Comparison of ENCODE assay signal across 2 cellular contexts in genomic region chr16:67413978-67414891, GRCh38.
TF ChIP-seq lines count a peak whose summit lies in the region.

No MANE protein-coding gene starts in this region.

TF ChIP-seq in HEK293, 187 proteins besides CTCF, POLR2A, EP300 and RAD21:
- TF ChIP-seq ZBTB49 (tag by site-specific recombination; IDR thresholded peaks at IDR 0.05; ENCODE audit: low read depth) (no peak), ZNF488 (tag by site-specific recombination; IDR thresholded peaks at IDR 0.05) (no peak), ZNF121 (tag by site-specific recombination; IDR thresholded peaks at IDR 0.05) (0 out of 2 replicates have a peak, but pooled peaks have one; percentile 0), BCL6B (tag by site-specific recombination; IDR thresholded peaks at IDR 0.05) (peak; percentile 52; the same call in 1 of the 2 replicates), ZIC2 (tag by site-specific recombination; IDR thresholded peaks at IDR 0.05) (peak; percentile 65), ZNF433 (tag by site-specific recombination; IDR thresholded peaks at IDR 0.05; ENCODE audit: low read depth) (no peak), ZNF561 (tag by site-specific recombination; IDR thresholded peaks at IDR 0.05; ENCODE audit: borderline replicate concordance) (no peak)

TF ChIP-seq in HepG2, 621 proteins besides CTCF, POLR2A, EP300 and RAD21:
- TF ChIP-seq GATAD1 (CRISPR knock-in tag; IDR thresholded peaks at IDR 0.05) (no peak), FOXA1 (IDR thresholded peaks at IDR 0.05) (no peak), FOXA1 (CRISPR knock-in tag; IDR thresholded peaks at IDR 0.05) (peak; percentile 38; the same call in 1 of the 2 replicates)
TF ChIP-seq in HepG2: peak in this region for 1.
